8 cellular contexts compared by ENCODE assay signal in the genomic region with DNA sequence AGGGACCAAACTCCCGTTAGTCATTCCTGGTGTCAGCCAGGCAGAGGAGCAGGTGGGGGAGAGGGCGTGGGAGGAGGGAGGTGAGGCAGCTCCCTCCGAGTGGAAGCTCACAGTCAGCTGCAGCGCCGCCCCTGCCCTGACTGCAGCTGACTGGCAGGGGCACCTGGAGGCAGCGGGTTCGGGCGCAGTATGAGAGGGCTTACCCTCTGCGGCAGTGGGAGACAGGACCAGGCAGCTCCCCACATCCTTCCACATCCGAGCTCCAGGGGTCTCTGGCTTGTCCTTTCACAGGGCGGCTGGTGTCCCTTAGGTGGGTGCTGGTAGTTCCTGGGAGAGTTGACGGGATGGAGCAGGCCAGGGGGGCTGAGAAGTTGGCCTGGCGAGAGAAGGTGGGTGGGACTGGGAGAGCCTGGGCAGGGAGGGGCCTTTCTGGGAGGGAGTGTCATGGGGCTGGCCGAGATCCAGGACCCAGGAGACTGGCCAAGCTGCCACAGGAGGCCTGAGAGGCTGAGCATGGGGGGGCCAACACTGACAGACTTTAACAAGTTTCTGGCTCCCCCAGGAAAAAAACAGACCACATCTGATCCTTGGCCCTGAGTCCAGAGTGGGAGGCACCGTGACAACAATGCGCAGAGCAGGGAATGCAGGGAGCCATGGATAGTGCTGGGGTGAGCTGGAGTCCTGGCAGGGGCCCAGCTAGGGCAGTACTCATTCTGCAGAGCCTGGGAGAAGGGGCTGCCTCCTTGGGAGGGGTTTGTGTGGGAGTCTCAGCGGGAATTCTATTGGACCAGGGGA. TPM values are rescaled to one million over a fixed set of nuclear protein-coding genes. Genes with fewer than 3 reads are reported as not detected.
A peak's percentile ranks its signal among the peaks of the same experiment; 100 is the strongest.
DNase-seq lines count a peak whose midpoint lies in the region; ATAC-seq and TF ChIP-seq lines count a peak whose summit lies in the region.

No MANE protein-coding gene starts in this region.

- H3K4me1 ChIP-seq in right lobe of liver (peaks cover 0 to 42% (median 20%) of the 10 kb centered on the region in 4 donors), upper lobe of left lung (peaks cover 56 to 77% (median 68%) of the 10 kb centered on the region in 4 donors)

- peak overlapping the region; percentile 28 to 53 (median 52) for H3K27ac ChIP-seq in right lobe of liver
- peak overlapping the region in 3 of 4 donors; percentile 50 to 85 (median 69) for H3K27ac ChIP-seq in upper lobe of left lung

- no peak for TF ChIP-seq POLR2A in right lobe of liver (IDR thresholded peaks at IDR 0.05)
- no peak for TF ChIP-seq POLR2A in upper lobe of left lung (IDR thresholded peaks at IDR 0.05)

- H3K36me3 ChIP-seq in right lobe of liver (peaks cover 0 to 4% (median 2%) of the 10 kb centered on the region in 4 donors), upper lobe of left lung (peaks cover 0 to 6% (median 0%) of the 10 kb centered on the region in 4 donors)

- WGBS in right lobe of liver (ENCODE audit: insufficient coverage, low coverage, low lambda C conversion rate, missing lambda C conversion rate) = 35% methylated on average over 7 of the region's 17 CpGs
- 60 to 62% methylated on average over 13 to 15 of the region's 17 CpGs for WGBS in upper lobe of left lung, 2 donors

- peak overlapping the region in 1 of 5 experiments; percentile 21 for H3K4me3 Mint-ChIP-seq in brain

- H3K36me3 Mint-ChIP-seq in brain = no peaks in the 10 kb centered on the region

- no peaks in the 10 kb centered on the region for H3K9me3 Mint-ChIP-seq in brain

- H3K4me3 ChIP-seq in right lobe of liver (no peak overlapping the region), upper lobe of left lung (no peak overlapping the region)

- peaks cover 7% of the 10 kb centered on the region for H3K27me3 Mint-ChIP-seq in brain

- peak overlapping the region; percentile 17 to 91 (median 88) for H3K27ac Mint-ChIP-seq in brain

- H3K9me3 ChIP-seq in right lobe of liver = no peaks in the 10 kb centered on the region
- no peaks in the 10 kb centered on the region for H3K9me3 ChIP-seq in upper lobe of left lung

- TF ChIP-seq EP300 in upper lobe of left lung (IDR thresholded peaks at IDR 0.05) = no peak

- intact Hi-C loops in right lobe of liver (cut with DNase I) = no loop called here

- TF ChIP-seq CTCF in brain (conservative IDR thresholded peaks at IDR 0.05) (no peak), right lobe of liver (IDR thresholded peaks at IDR 0.05) (no peak), upper lobe of left lung (IDR thresholded peaks at IDR 0.05) (no peak)

- peak; percentile 69 for DNase-seq in stimulated activated CD4-positive, alpha-beta T cell treated with anti-CD3 and anti-CD28 coated beads, Interleukin-15, amount 100 ng/mL, for 24 hours
- DNase-seq in stimulated activated CD4-positive, alpha-beta T cell treated with anti-CD3 and anti-CD28 coated beads, Interleukin-4, amount 100 ng/mL, for 24 hours = no peak
- peak in 2 of 3 donors; percentile 79 to 88 for DNase-seq in right lobe of liver
- DNase-seq in upper lobe of left lung = no peak
- no peak for DNase-seq in NCI-H774 (lab: John Stamatoyannopoulos, UW)

- no peaks in the 10 kb centered on the region for H3K27me3 ChIP-seq in right lobe of liver
- no peaks in the 10 kb centered on the region for H3K27me3 ChIP-seq in upper lobe of left lung

- peaks cover 52% of the 10 kb centered on the region for H3K4me1 Mint-ChIP-seq in brain

- ATAC-seq in right lobe of liver = peak; percentile 40 to 61 (median 55)
- peak in 1 of 2 donors; percentile 33 for ATAC-seq in upper lobe of left lung (ENCODE audit: low FRiP score in 2 of 2)
- ATAC-seq in HG03442 (IDR thresholded peaks at IDR 0.05; ENCODE audit: unreplicated experiment) = no peak
- no peak for ATAC-seq in HG03469 (IDR thresholded peaks at IDR 0.05; ENCODE audit: unreplicated experiment)

RNA-seq across cellular contexts. Expression of gene ADORA2A, which starts 4.9 kb away (rescaled TPM):
- polyA plus RNA-seq in brain (ENCODE audit: insufficient read depth, low read depth, low replicate concordance) = 8.0 TPM
- total RNA-seq in right lobe of liver = 1 to 10 TPM; 2.0 to 7.7 (median 3.6) TPM
- 10 to 100 TPM in 2 of 6 donors, 1 to 10 TPM in 4; 7.3 to 20.9 (median 8.8) TPM for total RNA-seq in upper lobe of left lung

Comparison
In these comparisons a context has a peak if more than half of its experiments do, and no peak if none do; other contexts are left out.
1. DNase-seq: peak in stimulated activated CD4-positive, alpha-beta T cell treated with anti-CD3 and anti-CD28 coated beads, Interleukin-15, amount 100 ng/mL, for 24 hours (single experiment) and right lobe of liver (2 of 3); none in stimulated activated CD4-positive, alpha-beta T cell treated with anti-CD3 and anti-CD28 coated beads, Interleukin-4, amount 100 ng/mL, for 24 hours (single experiment), upper lobe of left lung (0 of 2) and NCI-H774 (single experiment).
2. ATAC-seq: peak in right lobe of liver (4 of 4); none in HG03442 (single experiment) and HG03469 (single experiment).